ENCODE assay signal across 13 cellular contexts in the genomic region with DNA sequence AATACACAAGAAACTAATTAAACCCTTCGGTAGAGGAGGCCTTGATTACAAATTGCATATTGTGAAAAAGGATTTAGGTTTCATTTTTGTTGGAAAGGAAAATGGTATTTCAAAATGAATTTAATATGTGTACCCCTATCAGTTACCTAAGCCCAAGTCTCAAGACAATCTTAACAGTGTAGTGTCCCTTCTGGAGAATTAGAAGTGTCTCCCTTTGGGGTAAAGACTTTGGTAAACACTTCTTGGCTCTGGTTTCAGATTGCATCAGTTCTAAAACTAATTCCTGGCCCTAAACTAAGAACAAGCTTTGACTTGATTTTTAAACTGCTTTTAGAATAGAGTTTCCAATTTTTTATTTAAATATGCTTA. TPM values are rescaled to one million over a fixed set of nuclear protein-coding genes. Genes with fewer than 3 reads are reported as not detected.
DNase-seq lines count a peak whose midpoint lies in the region; ATAC-seq and TF ChIP-seq lines count a peak whose summit lies in the region.
"Had no signal": no experiment of that assay in that cellular context is flagged by ENCODE, and none has a peak within 500 bp of the region (broad histone marks: within the 10 kb centered on the region; RNA-seq: fewer than 3 reads in every experiment).

No MANE protein-coding gene starts in this region.

- H3K4me3 Mint-ChIP-seq in natural killer cell: no peak overlapping the region
- no peak overlapping the region for H3K4me3 Mint-ChIP-seq in stimulated activated memory B cell treated with anti-CD40 and anti-IgM and Interleukin-4, amounts not matched to agents 10 μg/mL and 1 μg/mL and 100 μg/mL, for 72 hours
- H3K4me3 Mint-ChIP-seq: activated naive CD8-positive, alpha-beta T cell treated with anti-CD3 and anti-CD28 coated beads, Interleukin-2, amount 50 U/mL, for 24 hours; natural killer cell treated with Interleukin-12 subunit alpha and Interleukin-12 subunit beta and Interleukin-15 and Interleukin-18, amount 100 ng/mL, for 72 hours had no signal

- no peaks in the 10 kb centered on the region for H3K36me3 Mint-ChIP-seq in natural killer cell
- peaks cover 14% of the 10 kb centered on the region for H3K36me3 Mint-ChIP-seq in stimulated activated memory B cell treated with anti-CD40 and anti-IgM and Interleukin-4, amounts not matched to agents 10 μg/mL and 1 μg/mL and 100 μg/mL, for 72 hours

- H2AFZ ChIP-seq in ACC112 (ENCODE audit: low read length, unreplicated experiment): peak overlapping the region; percentile 77

- H3K4me1 ChIP-seq in ACC112 (ENCODE audit: control insufficient read depth, insufficient read depth, low read length, unreplicated experiment) (peaks cover 21% of the 10 kb centered on the region), sigmoid colon (peaks cover 0 to 59% (median 42%) of the 10 kb centered on the region in 4 donors)

- peaks cover 10% of the 10 kb centered on the region for H3K79me2 ChIP-seq in ACC112 (ENCODE audit: control insufficient read depth, insufficient read depth, low read length, unreplicated experiment)

- TF ChIP-seq CTCF in RWPE1 (conservative IDR thresholded peaks at IDR 0.05; ENCODE audit: low read depth) (no peak), sigmoid colon (IDR thresholded peaks at IDR 0.05) (no peak), natural killer cell (IDR thresholded peaks at IDR 0.05) (no peak)

- intact Hi-C loops in sigmoid colon (cut with DNase I) (loop anchor here (5.0 kb wide), 1 partner anchor 106 kb away; the partner anchor contains the start of gene GSN), natural killer cell (cut with micrococcal nuclease) (no loop called here)

- H3K9me3 Mint-ChIP-seq in natural killer cell: peaks cover 0 to 3% of the 10 kb centered on the region in 2 donors
- peaks cover 5% of the 10 kb centered on the region for H3K9me3 Mint-ChIP-seq in stimulated activated memory B cell treated with anti-CD40 and anti-IgM and Interleukin-4, amounts not matched to agents 10 μg/mL and 1 μg/mL and 100 μg/mL, for 72 hours

- no peak for TF ChIP-seq EP300 in sigmoid colon (IDR thresholded peaks at IDR 0.05)

- H3K9me3 ChIP-seq in sigmoid colon: peaks cover 0 to 1% (median 0%) of the 10 kb centered on the region in 4 donors

- H3K4me1 Mint-ChIP-seq in natural killer cell: peaks cover 22 to 35% of the 10 kb centered on the region in 2 donors
- peaks cover 28% of the 10 kb centered on the region for H3K4me1 Mint-ChIP-seq in stimulated activated memory B cell treated with anti-CD40 and anti-IgM and Interleukin-4, amounts not matched to agents 10 μg/mL and 1 μg/mL and 100 μg/mL, for 72 hours

- CTCF ChIA-PET in RWPE1 (lab: Yijun Ruan, JAX): interaction anchor here (0.7 to 1.1 kb wide), 2 partner anchors 14 to 54 kb away, joined by 3 to 6 read pairs; no protein-coding TSS in a partner anchor

- H3K27ac Mint-ChIP-seq in natural killer cell: peak overlapping the region in 1 of 2 donors; percentile 37
- no peak overlapping the region for H3K27ac Mint-ChIP-seq in stimulated activated memory B cell treated with anti-CD40 and anti-IgM and Interleukin-4, amounts not matched to agents 10 μg/mL and 1 μg/mL and 100 μg/mL, for 72 hours
- H3K27ac Mint-ChIP-seq: activated naive CD8-positive, alpha-beta T cell treated with anti-CD3 and anti-CD28 coated beads, Interleukin-2, amount 50 U/mL, for 24 hours had no signal

- no peak for ATAC-seq in natural killer cell
- ATAC-seq in stimulated activated memory B cell treated with anti-CD40 and anti-IgM and Interleukin-4, amounts not matched to agents 10 μg/mL and 1 μg/mL and 100 μg/mL, for 72 hours: no peak
- ATAC-seq: activated naive CD8-positive, alpha-beta T cell treated with anti-CD3 and anti-CD28 coated beads, Interleukin-2, amount 50 U/mL, for 24 hours; natural killer cell treated with Interleukin-12 subunit alpha and Interleukin-12 subunit beta and Interleukin-15 and Interleukin-18, amount 100 ng/mL, for 72 hours; stimulated activated naive CD8-positive, alpha-beta T cell treated with anti-CD3 and anti-CD28 coated beads, Interleukin-15, Interleukin-2, amounts not matched to agents 100 U/mL and 50 U/mL, for 24 hours had no signal

- TF ChIP-seq POLR2A in sigmoid colon (IDR thresholded peaks at IDR 0.05): no peak

- 16 to 47% methylated on average over 1 of the region's 1 CpG for WGBS in sigmoid colon, 2 donors

- no peaks in the 10 kb centered on the region for H3K27me3 ChIP-seq in ACC112 (ENCODE audit: insufficient read depth, low read length)
- no peaks in the 10 kb centered on the region for H3K27me3 ChIP-seq in sigmoid colon

- H3K36me3 ChIP-seq in ACC112 (ENCODE audit: insufficient read depth, low read length) (no peaks in the 10 kb centered on the region), sigmoid colon (no peaks in the 10 kb centered on the region)

- H3K4me3 ChIP-seq in ACC112 (ENCODE audit: low read depth, low read length): peak overlapping the region; percentile 44; the same call in 1 of the 2 replicates
- no peak overlapping the region for H3K4me3 ChIP-seq in sigmoid colon

- peak; percentile 31 for DNase-seq in RWPE1 (ENCODE audit: low spot score)
- DNase-seq in fibroblast of the conjunctiva (ENCODE audit: low read depth): peak; percentile 54
- DNase-seq in sigmoid colon: no peak
- no peak for DNase-seq in natural killer cell
- no peak for DNase-seq in NCI-H524 (lab: John Stamatoyannopoulos, UW)
- no peak for DNase-seq in T-helper 2 cell
- DNase-seq: activated naive CD8-positive, alpha-beta T cell treated with anti-CD3 and anti-CD28 coated beads, Interleukin-2, amount 50 U/mL, for 24 hours; NCI-H187 treated with DMSO at 0.1 percent for 48 hours; stimulated activated naive CD8-positive, alpha-beta T cell treated with anti-CD3 and anti-CD28 coated beads, Interleukin-15, Interleukin-2, amounts not matched to agents 100 U/mL and 50 U/mL, for 24 hours; T1000 had no signal

- POLR2A ChIA-PET in RWPE1 (lab: Yijun Ruan, JAX; ENCODE audit: low non-redundant PET): no interaction called here

- H3K27me3 Mint-ChIP-seq in natural killer cell (ENCODE audit: low read depth in 2 of 2): no peaks in the 10 kb centered on the region
- H3K27me3 Mint-ChIP-seq in stimulated activated memory B cell treated with anti-CD40 and anti-IgM and Interleukin-4, amounts not matched to agents 10 μg/mL and 1 μg/mL and 100 μg/mL, for 72 hours: no peaks in the 10 kb centered on the region
- H3K27me3 Mint-ChIP-seq: activated naive CD8-positive, alpha-beta T cell treated with anti-CD3 and anti-CD28 coated beads, Interleukin-2, amount 50 U/mL, for 24 hours; natural killer cell treated with Interleukin-12 subunit alpha and Interleukin-12 subunit beta and Interleukin-15 and Interleukin-18, amount 100 ng/mL, for 72 hours had no signal

- H3K27ac ChIP-seq in ACC112 (ENCODE audit: low read depth, low read length) (peak overlapping the region; percentile 73), RWPE1 (peak overlapping the region; percentile 99), sigmoid colon (peak overlapping the region; percentile 91 to 99 (median 96))

RNA-seq across cellular contexts. Expression of gene STOM, which starts 3.3 kb away (rescaled TPM):
- total RNA-seq in sigmoid colon: 100 to 1,000 TPM; 303 to 609 (median 321) TPM
- 100 to 1,000 TPM in 1 of 3 donors, 10 to 100 TPM in 2; 22.8 to 140 (median 44.6) TPM for polyA plus RNA-seq in sigmoid colon
- 100 to 1,000 TPM; 185 to 241 (median 189) TPM for total RNA-seq in natural killer cell

Comparison
In these comparisons a context has a peak if more than half of its experiments do, and no peak if none do; other contexts are left out.
1. DNase-seq: peak in RWPE1 (single experiment) and fibroblast of the conjunctiva (single experiment); none in sigmoid colon (single experiment), natural killer cell (single experiment), NCI-H524 (0 of 2) and T-helper 2 cell (0 of 5).
2. Peak in every context shown above with its lines, with median percentiles within 50 percentile points of each other: H3K27ac ChIP-seq.